ENCODE assay signal across 20 cellular contexts in the genomic region with DNA sequence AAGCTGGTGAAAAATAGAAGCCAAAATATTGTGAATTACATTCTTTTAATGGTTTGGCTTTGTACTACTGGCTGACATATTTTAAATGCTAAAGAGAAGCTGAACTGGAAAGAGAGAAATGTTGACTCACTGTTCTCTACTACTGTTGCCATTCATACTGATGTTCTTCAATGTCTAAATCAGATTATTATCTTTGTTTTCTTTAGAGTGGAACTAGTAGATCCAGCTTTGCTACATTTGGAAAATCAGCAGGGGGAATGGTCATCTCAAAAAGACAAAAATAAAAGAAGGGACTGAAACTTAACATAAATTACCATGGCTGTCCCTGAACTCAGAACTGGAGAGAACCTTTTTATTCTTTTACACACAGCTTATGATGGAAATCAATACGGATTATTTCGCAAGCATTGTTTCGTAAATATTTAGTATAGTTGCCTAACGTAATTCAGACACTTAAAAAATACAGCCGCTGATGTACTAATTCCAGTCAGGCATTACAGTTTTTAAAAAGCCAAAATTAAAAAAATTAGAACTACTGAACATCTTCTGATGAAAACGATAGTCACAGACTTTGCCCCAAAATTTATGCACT.
"Had no signal": no experiment of that assay in that cellular context is flagged by ENCODE, and none has a peak within 500 bp of the region (broad histone marks: within the 10 kb centered on the region; RNA-seq: fewer than 3 reads in every experiment).

No MANE protein-coding gene starts in this region.

- H3K36me3 ChIP-seq: cardiac muscle cell, gastrocnemius medialis, left lung, transverse colon had no signal

- DNase-seq: activated CD4-positive, alpha-beta T cell treated with anti-CD3 and anti-CD28 coated beads for 36 hours; activated CD8-positive, alpha-beta T cell treated with anti-CD3 and anti-CD28 coated beads for 36 hours; activated effector memory CD4-positive, alpha-beta T cell treated with Interleukin-2 at 50 U/mL for 16 hours; activated naive CD4-positive, alpha-beta T cell treated with anti-CD3 and anti-CD28 coated beads, Interleukin-2, amount 50 U/mL, for 16 hours; activated T-cell treated with anti-CD3 and anti-CD28 coated beads, Interleukin-2, amount 50 U/mL, for 4 hours; endodermal cell; gastrocnemius medialis; left lung; naive thymus-derived CD8-positive, alpha-beta T cell; nucleus accumbens; posterior cingulate gyrus; retina; stimulated activated CD4-positive, alpha-beta T cell treated with anti-CD3 and anti-CD28 coated beads, Interleukin-15, amount 100 ng/mL, for 24 hours; stimulated activated CD4-positive, alpha-beta T cell treated with anti-CD3 and anti-CD28 coated beads, Interleukin-4, amount 100 ng/mL, for 1 hour; stimulated activated naive CD4-positive, alpha-beta T cell; transverse colon had no signal

- H3K4me3 Mint-ChIP-seq: activated CD4-positive, alpha-beta T cell treated with anti-CD3 and anti-CD28 coated beads for 36 hours; activated CD8-positive, alpha-beta T cell treated with anti-CD3 and anti-CD28 coated beads for 36 hours; activated T-cell treated with anti-CD3 and anti-CD28 coated beads, Interleukin-2, amount 50 U/mL, for 4 hours; endodermal cell; memory B cell; naive thymus-derived CD8-positive, alpha-beta T cell; T-helper 2 cell treated with Interferon-gamma antibody and Interleukin-4, amounts not matched to agents 5 μg/mL and 100 μg/mL, for 36 hours had no signal

- H3K36me3 Mint-ChIP-seq: memory B cell; naive thymus-derived CD8-positive, alpha-beta T cell had no signal

- H3K27ac Mint-ChIP-seq: activated CD4-positive, alpha-beta T cell treated with anti-CD3 and anti-CD28 coated beads for 36 hours; activated CD8-positive, alpha-beta T cell treated with anti-CD3 and anti-CD28 coated beads for 36 hours; endodermal cell; memory B cell; naive thymus-derived CD8-positive, alpha-beta T cell; T-helper 2 cell treated with Interferon-gamma antibody and Interleukin-4, amounts not matched to agents 5 μg/mL and 100 μg/mL, for 36 hours had no signal

- H3K9me3 Mint-ChIP-seq: activated CD8-positive, alpha-beta T cell treated with anti-CD3 and anti-CD28 coated beads for 36 hours; activated T-cell treated with anti-CD3 and anti-CD28 coated beads, Interleukin-2, amount 50 U/mL, for 4 hours; endodermal cell; memory B cell; T-helper 2 cell treated with Interferon-gamma antibody and Interleukin-4, amounts not matched to agents 5 μg/mL and 100 μg/mL, for 36 hours had no signal

- H3K9me3 ChIP-seq: gastrocnemius medialis, left lung, transverse colon had no signal

- H3K27ac ChIP-seq: cardiac muscle cell, gastrocnemius medialis, left lung, skin epidermis, transverse colon had no signal

- H3K4me1 Mint-ChIP-seq: activated CD4-positive, alpha-beta T cell treated with anti-CD3 and anti-CD28 coated beads for 36 hours; memory B cell; naive thymus-derived CD8-positive, alpha-beta T cell had no signal

- H3K4me3 ChIP-seq: cardiac muscle cell, gastrocnemius medialis, left lung, skin epidermis, transverse colon had no signal

- H3K4me1 ChIP-seq: gastrocnemius medialis, left lung, transverse colon had no signal
